Comparison of ENCODE assay signal across 2 cellular contexts in the genomic region with DNA sequence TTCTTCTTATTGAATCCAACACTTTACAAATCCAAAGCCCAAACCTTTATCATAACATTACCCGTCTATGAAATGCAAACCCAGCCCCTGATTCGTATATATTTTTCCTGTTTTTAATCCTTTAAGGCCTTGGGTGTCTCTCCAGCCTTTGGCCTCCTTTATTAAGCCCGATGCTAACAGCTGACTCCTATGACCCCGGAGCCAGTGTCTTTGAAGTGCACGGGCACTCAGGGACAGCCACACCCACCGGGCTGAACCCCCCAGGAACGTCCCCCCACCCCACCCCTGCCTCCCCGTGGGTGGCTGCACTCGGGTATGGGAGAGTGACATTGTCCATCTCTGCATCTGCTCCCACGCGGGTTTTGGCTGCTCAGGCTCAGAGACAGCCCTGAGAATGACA.
TF ChIP-seq lines count a peak whose summit lies in the region.

No MANE protein-coding gene starts in this region.

TF ChIP-seq in SK-N-SH, 30 proteins besides CTCF, POLR2A, EP300 and RAD21 (continued from another document):
- TF ChIP-seq, protein P1, sequence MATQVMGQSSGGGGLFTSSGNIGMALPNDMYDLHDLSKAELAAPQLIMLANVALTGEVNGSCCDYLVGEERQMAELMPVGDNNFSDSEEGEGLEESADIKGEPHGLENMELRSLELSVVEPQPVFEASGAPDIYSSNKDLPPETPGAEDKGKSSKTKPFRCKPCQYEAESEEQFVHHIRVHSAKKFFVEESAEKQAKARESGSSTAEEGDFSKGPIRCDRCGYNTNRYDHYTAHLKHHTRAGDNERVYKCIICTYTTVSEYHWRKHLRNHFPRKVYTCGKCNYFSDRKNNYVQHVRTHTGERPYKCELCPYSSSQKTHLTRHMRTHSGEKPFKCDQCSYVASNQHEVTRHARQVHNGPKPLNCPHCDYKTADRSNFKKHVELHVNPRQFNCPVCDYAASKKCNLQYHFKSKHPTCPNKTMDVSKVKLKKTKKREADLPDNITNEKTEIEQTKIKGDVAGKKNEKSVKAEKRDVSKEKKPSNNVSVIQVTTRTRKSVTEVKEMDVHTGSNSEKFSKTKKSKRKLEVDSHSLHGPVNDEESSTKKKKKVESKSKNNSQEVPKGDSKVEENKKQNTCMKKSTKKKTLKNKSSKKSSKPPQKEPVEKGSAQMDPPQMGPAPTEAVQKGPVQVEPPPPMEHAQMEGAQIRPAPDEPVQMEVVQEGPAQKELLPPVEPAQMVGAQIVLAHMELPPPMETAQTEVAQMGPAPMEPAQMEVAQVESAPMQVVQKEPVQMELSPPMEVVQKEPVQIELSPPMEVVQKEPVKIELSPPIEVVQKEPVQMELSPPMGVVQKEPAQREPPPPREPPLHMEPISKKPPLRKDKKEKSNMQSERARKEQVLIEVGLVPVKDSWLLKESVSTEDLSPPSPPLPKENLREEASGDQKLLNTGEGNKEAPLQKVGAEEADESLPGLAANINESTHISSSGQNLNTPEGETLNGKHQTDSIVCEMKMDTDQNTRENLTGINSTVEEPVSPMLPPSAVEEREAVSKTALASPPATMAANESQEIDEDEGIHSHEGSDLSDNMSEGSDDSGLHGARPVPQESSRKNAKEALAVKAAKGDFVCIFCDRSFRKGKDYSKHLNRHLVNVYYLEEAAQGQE (IDR thresholded peaks at IDR 0.05; ENCODE audit: low read depth, low read length) = no peak
- TF ChIP-seq TCF12 (IDR thresholded peaks at IDR 0.05) = no peak
- TF ChIP-seq FOSL2 (IDR thresholded peaks at IDR 0.05; ENCODE audit: borderline replicate concordance, low read depth) = no peak
- TF ChIP-seq NFIC (IDR thresholded peaks at IDR 0.05; ENCODE audit: borderline replicate concordance) = no peak
- no peak for TF ChIP-seq FOXJ3 (CRISPR knock-in tag; IDR thresholded peaks at IDR 0.05)
- TF ChIP-seq, protein P2, sequence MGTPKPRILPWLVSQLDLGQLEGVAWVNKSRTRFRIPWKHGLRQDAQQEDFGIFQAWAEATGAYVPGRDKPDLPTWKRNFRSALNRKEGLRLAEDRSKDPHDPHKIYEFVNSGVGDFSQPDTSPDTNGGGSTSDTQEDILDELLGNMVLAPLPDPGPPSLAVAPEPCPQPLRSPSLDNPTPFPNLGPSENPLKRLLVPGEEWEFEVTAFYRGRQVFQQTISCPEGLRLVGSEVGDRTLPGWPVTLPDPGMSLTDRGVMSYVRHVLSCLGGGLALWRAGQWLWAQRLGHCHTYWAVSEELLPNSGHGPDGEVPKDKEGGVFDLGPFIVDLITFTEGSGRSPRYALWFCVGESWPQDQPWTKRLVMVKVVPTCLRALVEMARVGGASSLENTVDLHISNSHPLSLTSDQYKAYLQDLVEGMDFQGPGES (IDR thresholded peaks at IDR 0.05; ENCODE audit: low read depth, low read length) = no peak
- no peak for TF ChIP-seq TEAD4 (IDR thresholded peaks at IDR 0.05; ENCODE audit: borderline replicate concordance, insufficient read depth)
TF ChIP-seq in SK-N-SH: peak in this region for 0.

TF ChIP-seq in HEK293T, 16 proteins besides CTCF, POLR2A, EP300 and RAD21 (continued from another document):
- TF ChIP-seq SP1 (IDR thresholded peaks at IDR 0.05) = no peak
